ENCODE assay signal across 9 cellular contexts in genomic region chr17:1645207-1646171, GRCh38. TPM values are rescaled to one million over a fixed set of nuclear protein-coding genes. Genes with fewer than 3 reads are reported as not detected.
A peak's percentile ranks its signal among the peaks of the same experiment; 100 is the strongest.
DNase-seq lines count a peak whose midpoint lies in the region; ATAC-seq, FAIRE-seq and TF ChIP-seq lines count a peak whose summit lies in the region.
"Had no signal": no experiment of that assay in that cellular context is flagged by ENCODE, and none has a peak within 500 bp of the region (broad histone marks: within the 10 kb centered on the region; RNA-seq: fewer than 3 reads in every experiment).

SCARF1 (minus strand) TSS chr17:1645732; CDS start chr17:1645697, 35 bp downstream.

- H3K36me3 Mint-ChIP-seq in activated T-helper 17 cell treated with anti-CD3 and anti-CD28 coated beads, Interleukin-2, amount 50 U/mL, for 72 hours (ENCODE audit: low read depth) = peaks cover 7% of the 10 kb centered on the region
- H3K36me3 Mint-ChIP-seq in stimulated activated effector memory CD8-positive, alpha-beta T cell treated with anti-CD3 and anti-CD28 coated beads, Interleukin-12 subunit alpha, Interleukin-12 subunit beta, amount 100 ng/mL, for 72 hours = peaks cover 14% of the 10 kb centered on the region

- H3K4me1 Mint-ChIP-seq in activated T-helper 17 cell treated with anti-CD3 and anti-CD28 coated beads, Interleukin-2, amount 50 U/mL, for 72 hours = peaks cover 8% of the 10 kb centered on the region
- H3K4me1 Mint-ChIP-seq in stimulated activated effector memory CD8-positive, alpha-beta T cell treated with anti-CD3 and anti-CD28 coated beads, Interleukin-12 subunit alpha, Interleukin-12 subunit beta, amount 100 ng/mL, for 72 hours = peaks cover 41% of the 10 kb centered on the region

- peak; percentile 24 for TF ChIP-seq POLR2A in GM18526 (IDR thresholded peaks at IDR 0.05; ENCODE audit: extremely low read depth, insufficient read length)

- TF ChIP-seq CTCF in kidney (IDR thresholded peaks at IDR 0.05; ENCODE audit: borderline replicate concordance, extremely low read depth, insufficient read depth) = no peak

- peaks cover 4 to 5% of the 10 kb centered on the region in 2 donors for H3K36me3 ChIP-seq in kidney (ENCODE audit: control insufficient read depth in 1 of 2, insufficient read depth in 2 of 2, low read length in 2 of 2)

- H3K27ac Mint-ChIP-seq in activated T-helper 17 cell treated with anti-CD3 and anti-CD28 coated beads, Interleukin-2, amount 50 U/mL, for 72 hours = peak within 1 kb of the TSS; percentile 93
- peak within 1 kb of the TSS; percentile 92 for H3K27ac Mint-ChIP-seq in stimulated activated effector memory CD8-positive, alpha-beta T cell treated with anti-CD3 and anti-CD28 coated beads, Interleukin-12 subunit alpha, Interleukin-12 subunit beta, amount 100 ng/mL, for 72 hours

- H3K27ac ChIP-seq in kidney (ENCODE audit: low read depth in 2 of 2, low read length in 2 of 2) = peak within 1 kb of the TSS; percentile 66 to 74

- H3K4me1 ChIP-seq in kidney (ENCODE audit: control insufficient read depth in 1 of 2, insufficient read depth in 1 of 2, low read depth in 1 of 2, low read length in 2 of 2) = peaks cover 20 to 39% of the 10 kb centered on the region in 2 donors

- H3K4me3 Mint-ChIP-seq in activated T-helper 17 cell treated with anti-CD3 and anti-CD28 coated beads, Interleukin-2, amount 50 U/mL, for 72 hours = peak within 1 kb of the TSS; percentile 85
- peak within 1 kb of the TSS; percentile 82 for H3K4me3 Mint-ChIP-seq in stimulated activated effector memory CD8-positive, alpha-beta T cell treated with anti-CD3 and anti-CD28 coated beads, Interleukin-12 subunit alpha, Interleukin-12 subunit beta, amount 100 ng/mL, for 72 hours

- no peaks in the 10 kb centered on the region for H3K9me3 Mint-ChIP-seq in activated T-helper 17 cell treated with anti-CD3 and anti-CD28 coated beads, Interleukin-2, amount 50 U/mL, for 72 hours
- H3K9me3 Mint-ChIP-seq in stimulated activated effector memory CD8-positive, alpha-beta T cell treated with anti-CD3 and anti-CD28 coated beads, Interleukin-12 subunit alpha, Interleukin-12 subunit beta, amount 100 ng/mL, for 72 hours = no peaks in the 10 kb centered on the region

- H3K27me3 Mint-ChIP-seq in activated T-helper 17 cell treated with anti-CD3 and anti-CD28 coated beads, Interleukin-2, amount 50 U/mL, for 72 hours = no peaks in the 10 kb centered on the region

- DNase-seq in kidney = no peak
- DNase-seq in stimulated activated effector memory CD8-positive, alpha-beta T cell treated with anti-CD3 and anti-CD28 coated beads, Interleukin-12 subunit alpha, Interleukin-12 subunit beta, amount 100 ng/mL, for 72 hours (ENCODE audit: low spot score in 2 of 2) = no peak
- no peak for DNase-seq in SW 1271 (lab: John Stamatoyannopoulos, UW)
- no peak for DNase-seq in RPMI8226
- DNase-seq: NCI-H2227 treated with DMSO at 0.1 percent for 48 hours had no signal

- peak within 1 kb of the TSS; percentile 31 to 55 for H3K9ac ChIP-seq in kidney (ENCODE audit: low read length in 2 of 2)

- intact Hi-C loops in kidney (cut with DNase I) = no loop called here

- peak within 1 kb of the TSS; percentile 47 to 59 for H3K4me3 ChIP-seq in kidney (ENCODE audit: low read length in 2 of 2)

- FAIRE-seq in kidney (lab: Jason Lieb, UNC) = no peak

- H3K9me3 ChIP-seq in kidney (ENCODE audit: control insufficient read depth in 1 of 2, low read length in 2 of 2) = no peaks in the 10 kb centered on the region

- ATAC-seq in activated T-helper 17 cell treated with anti-CD3 and anti-CD28 coated beads, Interleukin-2, amount 50 U/mL, for 72 hours (replicated peaks) = no peak
- no peak for ATAC-seq in stimulated activated effector memory CD8-positive, alpha-beta T cell treated with anti-CD3 and anti-CD28 coated beads, Interleukin-12 subunit alpha, Interleukin-12 subunit beta, amount 100 ng/mL, for 72 hours
- ATAC-seq in GM19455 (IDR thresholded peaks at IDR 0.05; ENCODE audit: unreplicated experiment) = no peak
- ATAC-seq in GM21619 (IDR thresholded peaks at IDR 0.05; ENCODE audit: unreplicated experiment) = no peak

RNA-seq across cellular contexts. Expression of gene SCARF1, which starts in this region (rescaled TPM):
- 1 to 10 TPM; 2.5 to 5.7 TPM for total RNA-seq in activated T-helper 17 cell treated with anti-CD3 and anti-CD28 coated beads, Interleukin-2, amount 50 U/mL, for 72 hours
- 20.1 TPM for total RNA-seq in kidney
- polyA plus RNA-seq in kidney (ENCODE audit: insufficient read depth, low read depth, low replicate concordance) = 7.0 TPM
